Comparison of ENCODE assay signal across 23 cellular contexts in genomic region chr6:72810571-72811280, GRCh38.
DNase-seq lines count a peak whose midpoint lies in the region; ATAC-seq, FAIRE-seq and TF ChIP-seq lines count a peak whose summit lies in the region.
"Had no signal": no experiment of that assay in that cellular context is flagged by ENCODE, and none has a peak within 500 bp of the region (broad histone marks: within the 10 kb centered on the region; RNA-seq: fewer than 3 reads in every experiment).

No MANE protein-coding gene starts in this region.

- peak overlapping the region in 2 of 3 experiments; percentile 62 to 74; a peak in 2 of 7 replicates for H3K27ac Mint-ChIP-seq in H9
- H3K27ac Mint-ChIP-seq: B cell; CD4-positive, CD25-positive, alpha-beta regulatory T cell had no signal

- ATAC-seq in aorta (ENCODE audit: low FRiP score) (no peak), body of pancreas (no peak)

- H3K9me2 ChIP-seq in SK-N-SH = no peaks in the 10 kb centered on the region

- no peak for DNase-seq in H9
- no peak for DNase-seq in SK-N-SH
- peak; percentile 51 for DNase-seq in fibroblast of peridontal ligament (ENCODE audit: extremely low read depth)
- no peak for DNase-seq in aorta
- no peak for DNase-seq in frontal cortex (ENCODE audit: low spot score in 2 of 2)
- no peak for DNase-seq in activated T-cell treated with anti-CD3 and anti-CD28 coated beads for 4 hours
- no peak for DNase-seq in body of pancreas
- DNase-seq: CD4-positive, CD25-positive, alpha-beta regulatory T cell; COR-L47; DMS 273 treated with DMSO at 0.1 percent for 48 hours; DND-41; GDM1; NCI-H1092; NCI-H1436 treated with DMSO at 0.1 percent for 48 hours; NCI-H2029; NCI-H345; NCI-H524 treated with DMSO at 0.1 percent for 48 hours; PC-9; SIG-M5 had no signal

- intact Hi-C loops in aorta (cut with DNase I) (loop anchor here in 1 of 2 donors (5.0 kb wide), 1 partner anchor 52 kb away; no protein-coding TSS in a partner anchor), body of pancreas (cut with DNase I) (no loop called here)

- no peak overlapping the region for H3K14ac ChIP-seq in H9 (ENCODE audit: insufficient read depth, low read length)

- H3K36me3 ChIP-seq in SK-N-SH (replicated peaks in 1 of 2; ENCODE audit: control insufficient read depth in 1 of 2, insufficient read depth in 2 of 2, low read length in 1 of 2) (peaks cover 0 to 5% of the 10 kb centered on the region in 2 experiments), aorta (ENCODE audit: control insufficient read depth in 1 of 2, insufficient read depth in 2 of 2, low read length in 1 of 2) (no peaks in the 10 kb centered on the region), body of pancreas (replicated peaks in 1 of 2; ENCODE audit: insufficient read depth in 1 of 2, low read depth in 2 of 2) (no peaks in the 10 kb centered on the region)

- no peak overlapping the region for H4K8ac ChIP-seq in H9 (replicated peaks; ENCODE audit: insufficient read length, low read depth, low read length)

- no peak overlapping the region for H3K56ac ChIP-seq in H9 (ENCODE audit: insufficient read length, low read depth, low read length)

- no CpG with 5 or more reads among the region's 4 CpGs for WGBS in H9 (ENCODE audit: extremely low coverage, insufficient read length, low lambda C conversion rate)
- 94% methylated on average over 4 of the region's 4 CpGs for WGBS in SK-N-SH (ENCODE audit: low lambda C conversion rate)
- WGBS in aorta, 2 donors = 51 to 65% methylated on average over 4 of the region's 4 CpGs
- 69 to 84% methylated on average over 4 of the region's 4 CpGs for WGBS in body of pancreas, 2 donors

- no peak for FAIRE-seq in frontal cortex (lab: Jason Lieb, UNC)
- FAIRE-seq: H1 had no signal

- H3K4me1 ChIP-seq in H9 (ENCODE audit: insufficient read depth, low read length) = peaks cover 4% of the 10 kb centered on the region; the same call in 1 of the 2 replicates
- peaks cover 2 to 16% of the 10 kb centered on the region in 2 experiments; a peak in 3 of 4 replicates for H3K4me1 ChIP-seq in SK-N-SH (ENCODE audit: control insufficient read depth in 1 of 2, insufficient read depth in 2 of 2, low read depth in 1 of 2, low read length in 1 of 2)
- no peaks in the 10 kb centered on the region for H3K4me1 ChIP-seq in aorta (ENCODE audit: control insufficient read depth in 1 of 2, insufficient read depth in 2 of 2, low read length in 2 of 2)
- H3K4me1 ChIP-seq in body of pancreas = no peaks in the 10 kb centered on the region

- no peak overlapping the region for H3K4me3 Mint-ChIP-seq in H9
- H3K4me3 Mint-ChIP-seq: B cell; CD4-positive, CD25-positive, alpha-beta regulatory T cell had no signal

- H3K4me1 Mint-ChIP-seq in H9 = peaks cover 12 to 13% of the 10 kb centered on the region in 2 experiments
- H3K4me1 Mint-ChIP-seq: B cell had no signal

- H3K27me3 Mint-ChIP-seq in H9 (ENCODE audit: low read depth) = no peaks in the 10 kb centered on the region
- H3K27me3 Mint-ChIP-seq: B cell; CD4-positive, CD25-positive, alpha-beta regulatory T cell had no signal

- no peak overlapping the region for H2BK12ac ChIP-seq in H9 (ENCODE audit: insufficient read length, low read depth, low read length)

- H2BK15ac ChIP-seq in H9 (ENCODE audit: low read depth, low read length) = no peak overlapping the region

- peaks cover 18% of the 10 kb centered on the region for H3F3A ChIP-seq in SK-N-SH (replicated peaks; ENCODE audit: insufficient read depth)

- H3K79me1 ChIP-seq in H9 (ENCODE audit: insufficient read depth, low read depth, low read length, poor library complexity, severe bottlenecking) = no peaks in the 10 kb centered on the region

- H4K20me1 ChIP-seq in H9 (ENCODE audit: control insufficient read depth, insufficient read depth, insufficient read length) (no peaks in the 10 kb centered on the region), SK-N-SH (ENCODE audit: insufficient read depth) (no peaks in the 10 kb centered on the region)

- CTCF ChIA-PET in SK-N-SH (lab: Yijun Ruan, JAX) = interaction anchor here (0.9 to 1.2 kb wide), 2 partner anchors 11 to 34 kb away, joined by 3 read pairs; no protein-coding TSS in a partner anchor

- POLR2A ChIA-PET in SK-N-SH (lab: Yijun Ruan, JAX) = no interaction called here

- no peak overlapping the region for H3K23ac ChIP-seq in H9 (ENCODE audit: insufficient read length, low read depth, low read length)

- no peak overlapping the region for H3K27ac ChIP-seq in H9 (ENCODE audit: insufficient read length, low read depth, low read length)
- peak overlapping the region in 1 of 2 experiments; percentile 71; a peak in 2 of 4 replicates for H3K27ac ChIP-seq in SK-N-SH (ENCODE audit: low read depth in 2 of 2, low read length in 1 of 2)
- H3K27ac ChIP-seq in aorta (ENCODE audit: low read depth in 1 of 2, low read length in 2 of 2) = peak overlapping the region; percentile 36 to 64
- no peak overlapping the region for H3K27ac ChIP-seq in body of pancreas
- H3K27ac ChIP-seq: HL-60, PC-9, RWPE1 had no signal

- no peak overlapping the region for H2BK5ac ChIP-seq in H9 (ENCODE audit: insufficient read length, low read length)

- no peak for TF ChIP-seq RAD21 in SK-N-SH (IDR thresholded peaks at IDR 0.05; ENCODE audit: low read length)

- no peak for TF ChIP-seq EP300 in SK-N-SH (IDR thresholded peaks at IDR 0.05; ENCODE audit: borderline replicate concordance in 1 of 2, low read depth in 1 of 2, low read length in 1 of 2)

- H2AK5ac ChIP-seq in H9 (ENCODE audit: insufficient read length, low read length) = no peak overlapping the region

- no peak overlapping the region for H3T11ph ChIP-seq in H9 (ENCODE audit: low read length)

- H3K9me3 ChIP-seq in H9 (ENCODE audit: control insufficient read depth, low read depth, low read length) (no peaks in the 10 kb centered on the region), SK-N-SH (no peaks in the 10 kb centered on the region), aorta (ENCODE audit: control insufficient read depth, low read length) (no peaks in the 10 kb centered on the region), body of pancreas (no peaks in the 10 kb centered on the region)

- no peak for TF ChIP-seq POLR2A in body of pancreas (IDR thresholded peaks at IDR 0.05)

- no peak overlapping the region for H2BK20ac ChIP-seq in H9 (ENCODE audit: low read depth, low read length, poor library complexity, severe bottlenecking)

- H3K4ac ChIP-seq in H9 (ENCODE audit: low read depth, low read length) = no peak overlapping the region

- H3K36me3 Mint-ChIP-seq in H9 (ENCODE audit: insufficient read depth in 1 of 3, low read depth in 3 of 3) = no peaks in the 10 kb centered on the region
- H3K36me3 Mint-ChIP-seq: CD4-positive, CD25-positive, alpha-beta regulatory T cell had no signal

- H3K9ac ChIP-seq in H9 (ENCODE audit: extremely low read depth, insufficient read length, low read length) (no peak overlapping the region), SK-N-SH (no peak overlapping the region)

- no peak overlapping the region for H2BK120ac ChIP-seq in H9 (ENCODE audit: low read depth, low read length, poor library complexity, severe bottlenecking)

- no peak overlapping the region for H2AFZ ChIP-seq in H9 (ENCODE audit: low read length)
- H2AFZ ChIP-seq in SK-N-SH (ENCODE audit: low read depth) = no peak overlapping the region
- H2AFZ ChIP-seq: PC-9 had no signal

- no peaks in the 10 kb centered on the region for H3K9me3 Mint-ChIP-seq in H9

- no peaks in the 10 kb centered on the region for H3K79me2 ChIP-seq in H9 (ENCODE audit: insufficient read depth, low read length)
- peaks cover 58% of the 10 kb centered on the region; the same call in 1 of the 2 replicates for H3K79me2 ChIP-seq in SK-N-SH (ENCODE audit: insufficient read depth)

- H4K5ac ChIP-seq in H9 (ENCODE audit: insufficient read length, low read depth, low read length) = no peak overlapping the region

- H3K27me3 ChIP-seq in H9 (ENCODE audit: insufficient read depth, low read length) (no peaks in the 10 kb centered on the region), SK-N-SH (ENCODE audit: insufficient read depth) (no peaks in the 10 kb centered on the region), aorta (ENCODE audit: control insufficient read depth in 1 of 2, insufficient read depth in 2 of 2, low read length in 1 of 2) (no peaks in the 10 kb centered on the region), body of pancreas (no peaks in the 10 kb centered on the region)

- H4K91ac ChIP-seq in H9 (ENCODE audit: insufficient read length, low read depth, low read length) = no peak overlapping the region

- TF ChIP-seq CTCF in H9 (conservative IDR thresholded peaks at IDR 0.05) = no peak
- no peak for TF ChIP-seq CTCF in SK-N-SH (IDR thresholded peaks at IDR 0.05)
- TF ChIP-seq CTCF in body of pancreas (IDR thresholded peaks at IDR 0.05) = no peak

- H3K18ac ChIP-seq in H9 (ENCODE audit: insufficient read length, low read depth, low read length) = peak overlapping the region; percentile 73

- H3K4me2 ChIP-seq in H9 (ENCODE audit: insufficient read depth, insufficient read length, low read length) (no peak overlapping the region), SK-N-SH (no peak overlapping the region)
- H3K4me2 ChIP-seq: PC-9 had no signal

- no peaks in the 10 kb centered on the region for H3K23me2 ChIP-seq in H9 (ENCODE audit: insufficient read length, low read depth, low read length, poor library complexity, severe bottlenecking)

- H3K4me3 ChIP-seq in SK-N-SH (ENCODE audit: low read depth in 2 of 2, low read length in 1 of 2) = no peak overlapping the region
- no peak overlapping the region for H3K4me3 ChIP-seq in aorta (ENCODE audit: low read length in 2 of 2)
- no peak overlapping the region for H3K4me3 ChIP-seq in body of pancreas
- H3K4me3 ChIP-seq: PC-9 had no signal

TF ChIP-seq in SK-N-SH, 30 proteins besides CTCF, POLR2A, EP300 and RAD21:
- TF ChIP-seq FOXM1 (IDR thresholded peaks at IDR 0.05; ENCODE audit: low read depth) = no peak
- TF ChIP-seq TCF12 (IDR thresholded peaks at IDR 0.05) = peak; percentile 13; the same call in 1 of the 2 replicates
- no peak for TF ChIP-seq IRF3 (IDR thresholded peaks at IDR 0.05; ENCODE audit: low read depth, low read length)

Comparison
In these comparisons a context has a peak if more than half of its experiments do, and no peak if none do; other contexts are left out.
1. H3K27ac ChIP-seq: peak in aorta (2 of 2); none in H9 (single experiment) and body of pancreas (0 of 4).